Comparison of ENCODE assay signal across 7 cellular contexts in the genomic region with DNA sequence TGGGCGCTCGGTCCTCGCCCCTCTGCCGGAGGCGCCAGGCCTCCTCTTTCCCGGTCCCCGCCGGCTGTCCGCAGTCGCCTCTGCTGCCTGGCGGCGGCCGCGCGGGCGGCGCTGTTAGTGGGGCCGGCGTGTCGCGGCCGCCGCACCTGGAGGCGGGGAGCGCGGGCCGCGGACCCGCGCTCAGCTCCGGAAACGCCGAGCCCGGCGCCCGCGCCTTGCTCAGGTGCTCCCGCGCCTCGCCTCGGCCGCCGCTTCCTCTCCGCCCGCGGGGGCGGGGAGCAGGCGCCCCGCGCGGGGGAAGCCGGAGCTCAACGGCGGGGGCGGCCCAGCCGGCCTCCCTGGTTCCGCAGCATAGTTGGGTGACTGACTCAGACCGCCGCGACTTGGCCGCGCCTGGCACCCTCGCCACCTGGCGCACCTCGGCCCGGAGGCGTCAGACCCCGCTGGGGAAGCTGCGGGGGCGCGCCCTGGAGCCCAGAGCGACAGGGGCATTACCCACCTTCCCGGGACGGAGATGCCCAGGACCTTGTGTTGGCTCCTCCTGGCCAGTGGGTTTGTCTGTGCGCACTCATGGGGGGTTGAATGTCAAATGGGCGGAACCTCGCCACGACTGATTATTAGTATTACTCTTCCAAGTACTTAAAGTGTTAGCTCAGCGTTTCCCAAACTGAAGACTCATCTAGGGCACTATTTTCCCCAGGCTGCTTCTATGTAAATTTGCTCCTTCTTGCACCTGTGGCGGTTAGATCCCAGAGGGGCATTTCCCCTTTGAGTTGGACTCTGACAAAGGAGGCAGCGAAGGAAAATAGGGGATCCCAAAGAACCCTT. TPM values are rescaled to one million over a fixed set of nuclear protein-coding genes. Genes with fewer than 3 reads are reported as not detected.
DNase-seq lines count a peak whose midpoint lies in the region; ATAC-seq lines count a peak whose summit lies in the region.

A gene with protein sequence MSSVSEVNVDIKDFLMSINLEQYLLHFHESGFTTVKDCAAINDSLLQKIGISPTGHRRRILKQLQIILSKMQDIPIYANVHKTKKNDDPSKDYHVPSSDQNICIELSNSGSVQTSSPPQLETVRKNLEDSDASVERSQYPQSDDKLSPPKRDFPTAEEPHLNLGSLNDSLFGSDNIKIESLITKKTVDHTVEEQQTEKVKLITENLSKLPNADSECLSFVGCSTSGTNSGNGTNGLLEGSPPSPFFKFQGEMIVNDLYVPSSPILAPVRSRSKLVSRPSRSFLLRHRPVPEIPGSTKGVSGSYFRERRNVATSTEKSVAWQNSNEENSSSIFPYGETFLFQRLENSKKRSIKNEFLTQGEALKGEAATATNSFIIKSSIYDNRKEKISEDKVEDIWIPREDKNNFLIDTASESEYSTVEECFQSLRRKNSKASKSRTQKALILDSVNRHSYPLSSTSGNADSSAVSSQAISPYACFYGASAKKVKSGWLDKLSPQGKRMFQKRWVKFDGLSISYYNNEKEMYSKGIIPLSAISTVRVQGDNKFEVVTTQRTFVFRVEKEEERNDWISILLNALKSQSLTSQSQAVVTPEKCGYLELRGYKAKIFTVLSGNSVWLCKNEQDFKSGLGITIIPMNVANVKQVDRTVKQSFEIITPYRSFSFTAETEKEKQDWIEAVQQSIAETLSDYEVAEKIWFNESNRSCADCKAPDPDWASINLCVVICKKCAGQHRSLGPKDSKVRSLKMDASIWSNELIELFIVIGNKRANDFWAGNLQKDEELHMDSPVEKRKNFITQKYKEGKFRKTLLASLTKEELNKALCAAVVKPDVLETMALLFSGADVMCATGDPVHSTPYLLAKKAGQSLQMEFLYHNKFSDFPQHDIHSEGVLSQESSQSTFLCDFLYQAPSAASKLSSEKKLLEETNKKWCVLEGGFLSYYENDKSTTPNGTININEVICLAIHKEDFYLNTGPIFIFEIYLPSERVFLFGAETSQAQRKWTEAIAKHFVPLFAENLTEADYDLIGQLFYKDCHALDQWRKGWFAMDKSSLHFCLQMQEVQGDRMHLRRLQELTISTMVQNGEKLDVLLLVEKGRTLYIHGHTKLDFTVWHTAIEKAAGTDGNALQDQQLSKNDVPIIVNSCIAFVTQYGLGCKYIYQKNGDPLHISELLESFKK (N-terminal part only) (minus strand): TSS at position 258 of the 828 bp plus-strand sequence. CDS start 15,028 bp downstream, outside the sequence.

- H3K36me3 Mint-ChIP-seq in activated CD4-positive, alpha-beta T cell treated with anti-CD3 and anti-CD28 coated beads, Interleukin-2, amount 10 ng/mL, durations not matched to agents 7 days and 5 days (ENCODE audit: low read depth) = peaks cover 22% of the 10 kb centered on the region
- peaks cover 18% of the 10 kb centered on the region for H3K36me3 Mint-ChIP-seq in dendritic cell treated with granulocyte-macrophage colony-stimulating factor and Interleukin-4, amounts not matched to agents 40 ng/mL and 50 ng/mL, for 4 days (ENCODE audit: low read depth)

- ATAC-seq in GM18502 (IDR thresholded peaks at IDR 0.05; ENCODE audit: poor library complexity, unreplicated experiment) = peak; percentile 64
- peak; percentile 58 for ATAC-seq in HG02571 (IDR thresholded peaks at IDR 0.05; ENCODE audit: unreplicated experiment)

- H3K9me3 Mint-ChIP-seq in activated CD4-positive, alpha-beta T cell treated with anti-CD3 and anti-CD28 coated beads, Interleukin-2, amount 10 ng/mL, durations not matched to agents 7 days and 5 days = peaks cover 3% of the 10 kb centered on the region
- H3K9me3 Mint-ChIP-seq in dendritic cell treated with granulocyte-macrophage colony-stimulating factor and Interleukin-4, amounts not matched to agents 40 ng/mL and 50 ng/mL, for 4 days = no peaks in the 10 kb centered on the region

- CTCF ChIA-PET in activated CD4-positive, alpha-beta T cell treated with anti-CD3 and anti-CD28 coated beads, Interleukin-2, amount 10 ng/mL, durations not matched to agents 7 days and 5 days (lab: Charles Lee) = interaction anchor here (0.5 to 2.9 kb wide), 19 partner anchors 9 to 1818 kb away, joined by 3 to 11 read pairs (median 4); no protein-coding TSS in a partner anchor

- DNase-seq in NCI-H1105 treated with DMSO at 0.1 percent for 48 hours (lab: John Stamatoyannopoulos, UW) (peak; percentile 66), medulla oblongata (ENCODE audit: extremely low spot score) (peak; percentile 71)
- DNase-seq in activated CD4-positive, alpha-beta T cell treated with anti-CD3 and anti-CD28 coated beads, Interleukin-2, amount 10 ng/mL, durations not matched to agents 7 days and 5 days = peak; percentile 65
- DNase-seq in stimulated activated CD8-positive, alpha-beta memory T cell treated with anti-CD3 and anti-CD28 coated beads, Interleukin-12 subunit alpha, Interleukin-12 subunit beta, amount 100 ng/mL, for 4 hours (ENCODE audit: low read depth) = peak; percentile 77

- H3K27ac Mint-ChIP-seq in activated CD4-positive, alpha-beta T cell treated with anti-CD3 and anti-CD28 coated beads, Interleukin-2, amount 10 ng/mL, durations not matched to agents 7 days and 5 days = peak within 1 kb of the TSS; percentile 95
- H3K27ac Mint-ChIP-seq in dendritic cell treated with granulocyte-macrophage colony-stimulating factor and Interleukin-4, amounts not matched to agents 40 ng/mL and 50 ng/mL, for 4 days = peak within 1 kb of the TSS; percentile 91

- intact Hi-C loops in dendritic cell treated with granulocyte-macrophage colony-stimulating factor and Interleukin-4, amounts not matched to agents 40 ng/mL and 50 ng/mL, for 4 days (cut with micrococcal nuclease) = loop anchor here (5.0 kb wide), 1 partner anchor 78 kb away; no protein-coding TSS in a partner anchor

- peak within 1 kb of the TSS; percentile 98 for H3K4me3 Mint-ChIP-seq in activated CD4-positive, alpha-beta T cell treated with anti-CD3 and anti-CD28 coated beads, Interleukin-2, amount 10 ng/mL, durations not matched to agents 7 days and 5 days
- H3K4me3 Mint-ChIP-seq in dendritic cell treated with granulocyte-macrophage colony-stimulating factor and Interleukin-4, amounts not matched to agents 40 ng/mL and 50 ng/mL, for 4 days = peak within 1 kb of the TSS; percentile 86

- H3K4me1 Mint-ChIP-seq in activated CD4-positive, alpha-beta T cell treated with anti-CD3 and anti-CD28 coated beads, Interleukin-2, amount 10 ng/mL, durations not matched to agents 7 days and 5 days = peaks cover 39% of the 10 kb centered on the region
- peaks cover 21% of the 10 kb centered on the region for H3K4me1 Mint-ChIP-seq in dendritic cell treated with granulocyte-macrophage colony-stimulating factor and Interleukin-4, amounts not matched to agents 40 ng/mL and 50 ng/mL, for 4 days (ENCODE audit: low read depth)

- POLR2A ChIA-PET in activated CD4-positive, alpha-beta T cell treated with anti-CD3 and anti-CD28 coated beads, Interleukin-2, amount 10 ng/mL, durations not matched to agents 7 days and 5 days (lab: Charles Lee) = interaction anchor here (0.5 to 2.0 kb wide), 4 partner anchors 11 to 181 kb away, joined by 3 to 10 read pairs (median 4); no protein-coding TSS in a partner anchor

- peaks cover 8% of the 10 kb centered on the region for H3K27me3 Mint-ChIP-seq in activated CD4-positive, alpha-beta T cell treated with anti-CD3 and anti-CD28 coated beads, Interleukin-2, amount 10 ng/mL, durations not matched to agents 7 days and 5 days
- H3K27me3 Mint-ChIP-seq in dendritic cell treated with granulocyte-macrophage colony-stimulating factor and Interleukin-4, amounts not matched to agents 40 ng/mL and 50 ng/mL, for 4 days = peaks cover 4% of the 10 kb centered on the region

RNA-seq across cellular contexts. Expression of the gene that starts here (rescaled TPM):
- total RNA-seq in activated CD4-positive, alpha-beta T cell treated with anti-CD3 and anti-CD28 coated beads, Interleukin-2, amount 10 ng/mL, durations not matched to agents 7 days and 5 days = 10 to 100 TPM; 35.8 to 49.7 TPM

Comparison
In these comparisons a context has a peak if more than half of its experiments do, and no peak if none do; other contexts are left out.
1. Peak in every context shown above with its lines: DNase-seq and ATAC-seq.